In genomic region chr4:89217594-89217993, GRCh38 we compare ENCODE assay signal across 19 cellular contexts.
"Had no signal": no experiment of that assay in that cellular context is flagged by ENCODE, and none has a peak within 500 bp of the region (broad histone marks: within the 10 kb centered on the region; RNA-seq: fewer than 3 reads in every experiment).

No MANE protein-coding gene starts in this region.

- H3K36me3 ChIP-seq: MG63, SJSA1 had no signal

- H3K4me1 ChIP-seq: SJSA1 had no signal

- DNase-seq: IMR-90, Karpas-422, KG1, MG63, NCI-H1092 treated with DMSO at 0.1 percent for 48 hours, NCI-H1436, NCI-H187, NCI-H2029, NCI-H2081 treated with DMSO at 0.1 percent for 48 hours, NCI-H226, NCI-H446, NCI-H510A, NCI-H774, Right ventricle myocardium superior, RPMI8226, SIG-M5 had no signal

- H3K4me3 ChIP-seq: MG63, SJSA1, SK-N-MC had no signal

- H3K27me3 ChIP-seq: MG63, SJSA1 had no signal

- H3K9me3 ChIP-seq: MG63, SJSA1 had no signal

- ATAC-seq: HepG2 had no signal

- H3K27ac ChIP-seq: SJSA1, SK-N-MC had no signal
